Comparison of ENCODE assay signal across 11 cellular contexts in the genomic region with DNA sequence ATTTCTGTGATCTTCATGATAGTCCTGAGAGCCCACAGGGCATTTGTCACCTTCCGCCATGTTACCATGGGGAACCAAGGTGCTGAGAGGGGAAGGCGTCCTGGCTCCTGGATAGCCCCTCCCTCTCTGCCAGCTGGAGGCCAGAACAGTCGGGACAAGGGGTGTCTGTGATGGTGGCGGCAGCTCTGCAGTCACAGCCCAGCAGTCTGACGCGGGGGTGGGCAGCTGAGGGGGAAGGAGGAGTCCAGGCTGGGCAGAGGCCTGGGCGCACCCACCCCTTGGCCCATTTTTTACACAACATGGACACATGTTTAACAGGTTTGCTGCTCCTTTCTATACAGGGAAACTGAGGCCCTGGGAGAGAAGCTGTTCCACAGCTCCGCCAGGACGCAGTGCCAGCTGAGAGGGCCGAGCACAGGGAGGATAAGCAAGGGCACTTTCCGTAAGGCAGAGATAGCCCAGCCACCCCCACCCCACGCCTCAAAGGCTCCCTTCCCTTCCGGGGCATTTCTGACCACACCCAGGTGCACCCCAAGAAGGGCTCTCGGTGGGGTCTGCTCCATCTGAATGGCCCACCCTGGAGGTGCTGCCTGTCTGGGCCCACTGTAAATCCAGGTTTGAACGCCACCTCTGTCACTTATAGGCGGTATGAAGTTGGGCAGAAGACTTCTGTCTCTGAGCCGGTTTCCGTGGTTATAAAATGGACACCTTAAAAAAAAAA. TPM values are rescaled to one million over a fixed set of nuclear protein-coding genes. Genes with fewer than 3 reads are reported as not detected.
DNase-seq lines count a peak whose midpoint lies in the region; ATAC-seq, FAIRE-seq and TF ChIP-seq lines count a peak whose summit lies in the region.
"Had no signal": no experiment of that assay in that cellular context is flagged by ENCODE, and none has a peak within 500 bp of the region (broad histone marks: within the 10 kb centered on the region; RNA-seq: fewer than 3 reads in every experiment).

No MANE protein-coding gene starts in this region.

- no peaks in the 10 kb centered on the region for H3K27me3 Mint-ChIP-seq in activated naive CD4-positive, alpha-beta T cell treated with anti-CD3 and anti-CD28 coated beads for 36 hours (ENCODE audit: low read depth)

- H3K36me3 Mint-ChIP-seq in activated naive CD4-positive, alpha-beta T cell treated with anti-CD3 and anti-CD28 coated beads for 36 hours (ENCODE audit: low read depth) = peaks cover 9% of the 10 kb centered on the region

- intact Hi-C loops in activated naive CD4-positive, alpha-beta T cell treated with anti-CD3 and anti-CD28 coated beads for 36 hours (cut with micrococcal nuclease) = no loop called here
- intact Hi-C loops in K562 (cut with micrococcal nuclease) (no loop called here), tibial artery (cut with DNase I; ENCODE audit: low total_unique reads) (no loop called here)

- WGBS in K562 (ENCODE audit: insufficient coverage, low coverage, missing lambda C conversion rate) = 85% methylated on average over 5 of the region's 18 CpGs

- CTCF ChIA-PET in activated naive CD4-positive, alpha-beta T cell treated with anti-CD3 and anti-CD28 coated beads for 36 hours (lab: Charles Lee) = interaction anchor here (1.3 kb wide), 1 partner anchor 28 kb away, joined by 3 read pairs; no protein-coding TSS in a partner anchor
- CTCF ChIA-PET in K562 (lab: Yijun Ruan, JAX; ENCODE audit: low intra/inter-chr PET ratio) = no interaction called here

- no peak for TF ChIP-seq EP300 in K562 (IDR thresholded peaks at IDR 0.05; ENCODE audit: low read length)

- no peak for DNase-seq in activated naive CD4-positive, alpha-beta T cell treated with anti-CD3 and anti-CD28 coated beads for 36 hours
- no peak for DNase-seq in activated naive CD4-positive, alpha-beta T cell (lab: John Stamatoyannopoulos, UW)
- DNase-seq in K562 (ENCODE audit: extremely low read depth in 1 of 4, low spot score in 3 of 4) (no peak), medulla oblongata (ENCODE audit: extremely low spot score) (peak; percentile 38), tibial artery (no peak), RPMI8226 (no peak)
- DNase-seq: activated CD4-positive, CD25-positive, alpha-beta regulatory T cell treated with anti-CD3 and anti-CD28 coated beads, Interleukin-2, amount 50 U/mL, for 72 hours; NCI-H2081; trophoblast cell had no signal

- ATAC-seq in K562 (no peak), HG03342 (IDR thresholded peaks at IDR 0.05; ENCODE audit: unreplicated experiment) (no peak), GM21737 (IDR thresholded peaks at IDR 0.05; ENCODE audit: unreplicated experiment) (no peak)

- TF ChIP-seq CTCF in K562 (IDR thresholded peaks at IDR 0.05 in 2 of 3, conservative IDR thresholded peaks at IDR 0.05 in 1 of 3; ENCODE audit: insufficient read depth in 2 of 3, low read depth in 1 of 3, low read length in 3 of 3) = no peak
- no peak for TF ChIP-seq CTCF in tibial artery (IDR thresholded peaks at IDR 0.05)

- no peak overlapping the region for H3K4me3 Mint-ChIP-seq in activated naive CD4-positive, alpha-beta T cell treated with anti-CD3 and anti-CD28 coated beads for 36 hours

- H2AFZ ChIP-seq in K562 (ENCODE audit: low read depth, low read length) = no peak overlapping the region

- H3K9me3 Mint-ChIP-seq in activated naive CD4-positive, alpha-beta T cell treated with anti-CD3 and anti-CD28 coated beads for 36 hours = no peaks in the 10 kb centered on the region

- no peaks in the 10 kb centered on the region for H3K9me1 ChIP-seq in K562 (ENCODE audit: control insufficient read depth, insufficient read depth, low read length)

- FAIRE-seq in K562 (lab: Jason Lieb, UNC) = no peak

- BruUV-seq in K562 (replicated peaks; lab: Mats Ljungman, UMichigan) = no TSS peak

- H3K4me3 ChIP-seq in K562 = no peak overlapping the region
- no peak overlapping the region for H3K4me3 ChIP-seq in tibial artery

- in situ Hi-C loops in K562 (cut with MboI) = no loop called here

- no peak for TF ChIP-seq POLR2A in K562 (conservative IDR thresholded peaks at IDR 0.05)

- POLR2A ChIA-PET in K562 (lab: Yijun Ruan, JAX) = interaction anchor here (0.6 kb wide), 1 partner anchor 37 kb away, joined by 3 read pairs; no protein-coding TSS in a partner anchor

- peak overlapping the region in 1 of 2 experiments; percentile 3; a peak in 1 of 4 replicates for H3K9ac ChIP-seq in K562 (ENCODE audit: insufficient read depth in 1 of 2, low read depth in 2 of 2, low read length in 2 of 2)

- H3K27ac ChIP-seq in K562 (ENCODE audit: extremely low read depth, low read depth, low read length) = no peak overlapping the region
- H3K27ac ChIP-seq in tibial artery = peak overlapping the region; percentile 33 to 56

- no peaks in the 10 kb centered on the region for H3K79me2 ChIP-seq in K562 (ENCODE audit: control insufficient read depth, insufficient read depth, low read length)

- no peaks in the 10 kb centered on the region; the same call in 1 of the 2 replicates for H4K20me1 ChIP-seq in K562 (replicated peaks; ENCODE audit: control insufficient read depth, insufficient read depth, low read length)

- H3K27ac Mint-ChIP-seq in activated naive CD4-positive, alpha-beta T cell treated with anti-CD3 and anti-CD28 coated beads for 36 hours = peak overlapping the region; percentile 90

- H3K9me3 ChIP-seq in K562 (replicated peaks; ENCODE audit: control insufficient read depth, insufficient read depth, low read depth, low read length) (no peaks in the 10 kb centered on the region), tibial artery (no peaks in the 10 kb centered on the region)

- no peak overlapping the region for H3K4me2 ChIP-seq in K562 (ENCODE audit: insufficient read depth, low read length)

- no peaks in the 10 kb centered on the region for H3K27me3 ChIP-seq in K562 (ENCODE audit: control insufficient read depth in 2 of 2, insufficient read depth in 2 of 2, low read length in 2 of 2)
- H3K27me3 ChIP-seq in tibial artery = no peaks in the 10 kb centered on the region

- H3K4me1 ChIP-seq in K562 (replicated peaks in 1 of 2; ENCODE audit: control insufficient read depth in 2 of 2, insufficient read depth in 2 of 2, low read length in 2 of 2) (peaks cover 0 to 25% of the 10 kb centered on the region in 2 experiments; a peak in 1 of 5 replicates), tibial artery (peaks cover 0 to 70% (median 50%) of the 10 kb centered on the region in 4 donors)

- H3K36me3 ChIP-seq in K562 (ENCODE audit: control insufficient read depth, insufficient read depth, low read length) (peaks cover 29% of the 10 kb centered on the region; the same call in 2 of the 3 replicates), tibial artery (peaks cover 29 to 72% (median 48%) of the 10 kb centered on the region in 3 donors)

- no peak for TF ChIP-seq RAD21 in K562 (CRISPR knock-in tag; conservative IDR thresholded peaks at IDR 0.05 in 1 of 2, IDR thresholded peaks at IDR 0.05 in 1 of 2)

- peaks cover 85% of the 10 kb centered on the region for H3K4me1 Mint-ChIP-seq in activated naive CD4-positive, alpha-beta T cell treated with anti-CD3 and anti-CD28 coated beads for 36 hours (ENCODE audit: low read depth)

RNA-seq across cellular contexts. Expression of gene LRRC8A, which starts 17.1 kb away (rescaled TPM):
- total RNA-seq in activated naive CD4-positive, alpha-beta T cell treated with anti-CD3 and anti-CD28 coated beads for 36 hours = 10 to 100 TPM; 13.1 to 13.2 TPM
- total RNA-seq in K562 (2011; cell fraction: chromatin; rRNA removed; ENCODE audit: low replicate concordance) = 23.0 and 71.8 TPM in 2 replicates
- 46.7 and 55.7 TPM in 2 replicates for total RNA-seq in K562 (2011; cell fraction: nucleolus; rRNA removed)
- total RNA-seq in K562 (2011; cell fraction: nucleoplasm; rRNA removed) = 50.5 and 51.6 TPM in 2 replicates
- total RNA-seq in K562 (2014; rRNA removed) = 15.3 and 17.2 TPM in 2 replicates
- 5.5 and 6.4 TPM in 2 replicates for total RNA-seq in K562 (2014; rRNA removed; fragmentation: Illumina TruSeq; extraction: Trizol)
- total RNA-seq in K562 (2015; rRNA removed; fragmentation: Illumina TruSeq; extraction: Trizol) = 8.4 TPM in 2 replicates
- 23.5 and 24.7 TPM in 2 replicates for total RNA-seq in K562 (2021)
- polyA plus RNA-seq in K562 (2011; rRNA removed) = 8.9 and 11.5 TPM in 2 replicates
- 12.9 and 17.9 TPM in 2 replicates for polyA plus RNA-seq in K562 (2011; cell fraction: cytosol; rRNA removed)
- polyA plus RNA-seq in K562 (2011; cell fraction: nucleus; rRNA removed) = 10.0 and 13.2 TPM in 2 replicates
- 14.0 and 15.6 TPM in 2 replicates for polyA plus RNA-seq in K562 (2012)
- polyA plus RNA-seq in K562 (2014; fragmentation: Illumina TruSeq; extraction: Trizol) = 14.0 and 19.8 TPM in 2 replicates
- polyA plus RNA-seq in K562 (2014; fragmentation: Nextera tagmentation; extraction: Ambion mirVana) = 1 to 10 TPM; 2.9 to 3.5 TPM
- 13.4 and 15.4 TPM in 2 replicates for polyA plus RNA-seq in K562 (2014; rRNA removed)
- 13.2 and 19.4 TPM in 2 replicates for polyA minus RNA-seq in K562 (2011; rRNA and poly(A)+ RNA removed)
- 13.9 and 15.2 TPM in 2 replicates for polyA minus RNA-seq in K562 (2011; cell fraction: cytosol; rRNA and poly(A)+ RNA removed)
- polyA minus RNA-seq in K562 (2011; cell fraction: nucleus; rRNA and poly(A)+ RNA removed) = 7.0 and 8.6 TPM in 2 replicates

RNA-seq across cellular contexts. Expression of gene KYAT1, which starts 17.3 kb away (rescaled TPM):
- total RNA-seq in activated naive CD4-positive, alpha-beta T cell treated with anti-CD3 and anti-CD28 coated beads for 36 hours = 10 to 100 TPM; 29.6 to 33.6 TPM
- total RNA-seq in K562 (2011; cell fraction: chromatin; rRNA removed; ENCODE audit: low replicate concordance) = 34.0 and 59.4 TPM in 2 replicates
- total RNA-seq in K562 (2011; cell fraction: nucleolus; rRNA removed) = 26.8 and 33.7 TPM in 2 replicates
- 23.8 and 32.1 TPM in 2 replicates for total RNA-seq in K562 (2011; cell fraction: nucleoplasm; rRNA removed)
- total RNA-seq in K562 (2014; rRNA removed) (11.1 and 16.0 TPM in 2 replicates), K562 (2014; rRNA removed; fragmentation: Illumina TruSeq; extraction: Trizol) (6.5 and 8.8 TPM in 2 replicates), K562 (2015; rRNA removed; fragmentation: Illumina TruSeq; extraction: Trizol) (8.5 and 9.2 TPM in 2 replicates), K562 (2021) (11.7 and 14.7 TPM in 2 replicates)
- polyA plus RNA-seq in K562 (2011; rRNA removed) (16.1 and 20.2 TPM in 2 replicates), K562 (2014; fragmentation: Illumina TruSeq; extraction: Trizol) (13.4 and 14.8 TPM in 2 replicates), K562 (2014; fragmentation: Nextera tagmentation; extraction: Ambion mirVana) (10 to 100 TPM in 1 of 2 experiments, 1 to 10 TPM in 1; 6.4 to 11.0 TPM), K562 (2014; rRNA removed) (16.8 and 21.8 TPM in 2 replicates)
- polyA plus RNA-seq in K562 (2011; cell fraction: cytosol; rRNA removed) = 21.7 and 22.5 TPM in 2 replicates
- polyA plus RNA-seq in K562 (2011; cell fraction: nucleus; rRNA removed) = 41.4 and 54.7 TPM in 2 replicates
- 9.8 and 19.5 TPM in 2 replicates for polyA plus RNA-seq in K562 (2012)
- 6.0 and 7.0 TPM in 2 replicates for polyA minus RNA-seq in K562 (2011; rRNA and poly(A)+ RNA removed)
- 5.9 and 6.1 TPM in 2 replicates for polyA minus RNA-seq in K562 (2011; cell fraction: cytosol; rRNA and poly(A)+ RNA removed)
- 6.3 and 7.3 TPM in 2 replicates for polyA minus RNA-seq in K562 (2011; cell fraction: nucleus; rRNA and poly(A)+ RNA removed)

RNA-seq across cellular contexts. Expression of gene PHYHD1, which starts 21.8 kb away (rescaled TPM):
- total RNA-seq in activated naive CD4-positive, alpha-beta T cell treated with anti-CD3 and anti-CD28 coated beads for 36 hours = under 1 TPM; 0.44 to 0.50 TPM
- total RNA-seq in K562 (2011; cell fraction: chromatin; rRNA removed; ENCODE audit: low replicate concordance) = 1.0 and 4.9 TPM in 2 replicates
- total RNA-seq in K562 (2011; cell fraction: nucleolus; rRNA removed) = 1.0 and 1.3 TPM in 2 replicates
- total RNA-seq in K562 (2011; cell fraction: nucleoplasm; rRNA removed) = 1.4 and 1.8 TPM in 2 replicates
- total RNA-seq in K562 (2014; rRNA removed) (0.49 and 1.3 TPM in 2 replicates), K562 (2014; rRNA removed; fragmentation: Illumina TruSeq; extraction: Trizol) (0.45 and 0.69 TPM in 2 replicates), K562 (2015; rRNA removed; fragmentation: Illumina TruSeq; extraction: Trizol) (0.36 and 0.79 TPM in 2 replicates), K562 (2021) (0.58 and 0.66 TPM in 2 replicates)
- polyA plus RNA-seq in K562 (2011; rRNA removed) (1.2 and 2.1 TPM in 2 replicates), K562 (2014; fragmentation: Illumina TruSeq; extraction: Trizol) (0.80 and 1.0 TPM in 2 replicates), K562 (2014; fragmentation: Nextera tagmentation; extraction: Ambion mirVana) (1 to 10 TPM in 1 of 2 experiments, under 1 TPM in 1; 0.80 to 1.0 TPM), K562 (2014; rRNA removed) (0.32 and 0.91 TPM in 2 replicates)
- 2.2 and 2.5 TPM in 2 replicates for polyA plus RNA-seq in K562 (2011; cell fraction: cytosol; rRNA removed)
- polyA plus RNA-seq in K562 (2011; cell fraction: nucleus; rRNA removed) = 3.7 and 4.1 TPM in 2 replicates
- 0.87 and 1.2 TPM in 2 replicates for polyA plus RNA-seq in K562 (2012)
- 0.48 and 2.0 TPM in 2 replicates for polyA minus RNA-seq in K562 (2011; rRNA and poly(A)+ RNA removed)
- not detected in 2 replicates for polyA minus RNA-seq in K562 (2011; cell fraction: cytosol; rRNA and poly(A)+ RNA removed)
- 0.54 and 1.1 TPM in 2 replicates for polyA minus RNA-seq in K562 (2011; cell fraction: nucleus; rRNA and poly(A)+ RNA removed)

RNA-seq across cellular contexts. Expression of gene DOLK, which starts 48.4 kb away (rescaled TPM):
- 1 to 10 TPM; 2.5 to 2.7 TPM for total RNA-seq in activated naive CD4-positive, alpha-beta T cell treated with anti-CD3 and anti-CD28 coated beads for 36 hours
- 13.9 and 44.2 TPM in 2 replicates for total RNA-seq in K562 (2011; cell fraction: chromatin; rRNA removed; ENCODE audit: low replicate concordance)
- total RNA-seq in K562 (2011; cell fraction: nucleolus; rRNA removed) = 48.2 and 55.4 TPM in 2 replicates
- 27.6 and 38.4 TPM in 2 replicates for total RNA-seq in K562 (2011; cell fraction: nucleoplasm; rRNA removed)
- total RNA-seq in K562 (2014; rRNA removed) = 11.7 and 18.4 TPM in 2 replicates
- total RNA-seq in K562 (2014; rRNA removed; fragmentation: Illumina TruSeq; extraction: Trizol) = 7.5 and 8.4 TPM in 2 replicates
- total RNA-seq in K562 (2015; rRNA removed; fragmentation: Illumina TruSeq; extraction: Trizol) = 13.7 and 14.0 TPM in 2 replicates
- total RNA-seq in K562 (2021) = 14.2 and 14.7 TPM in 2 replicates
- 10.8 and 13.0 TPM in 2 replicates for polyA plus RNA-seq in K562 (2011; rRNA removed)
- 15.7 and 32.2 TPM in 2 replicates for polyA plus RNA-seq in K562 (2011; cell fraction: cytosol; rRNA removed)
- polyA plus RNA-seq in K562 (2011; cell fraction: nucleus; rRNA removed) = 9.0 and 11.9 TPM in 2 replicates
- polyA plus RNA-seq in K562 (2012) = 9.5 and 16.7 TPM in 2 replicates
- 14.0 and 15.0 TPM in 2 replicates for polyA plus RNA-seq in K562 (2014; fragmentation: Illumina TruSeq; extraction: Trizol)
- 1 to 10 TPM; 2.6 to 3.7 TPM for polyA plus RNA-seq in K562 (2014; fragmentation: Nextera tagmentation; extraction: Ambion mirVana)
- polyA plus RNA-seq in K562 (2014; rRNA removed) = 10.6 and 11.1 TPM in 2 replicates
- polyA minus RNA-seq in K562 (2011; rRNA and poly(A)+ RNA removed) = 16.4 and 25.9 TPM in 2 replicates
- 6.7 and 11.4 TPM in 2 replicates for polyA minus RNA-seq in K562 (2011; cell fraction: cytosol; rRNA and poly(A)+ RNA removed)
- 16.6 and 23.7 TPM in 2 replicates for polyA minus RNA-seq in K562 (2011; cell fraction: nucleus; rRNA and poly(A)+ RNA removed)

RNA-seq across cellular contexts. Expression of gene NUP188, which starts 48.5 kb away (rescaled TPM):
- 100 to 1,000 TPM; 101 to 112 TPM for total RNA-seq in activated naive CD4-positive, alpha-beta T cell treated with anti-CD3 and anti-CD28 coated beads for 36 hours
- total RNA-seq in K562 (2011; cell fraction: chromatin; rRNA removed; ENCODE audit: low replicate concordance) = 545 and 736 TPM in 2 replicates
- 287 and 308 TPM in 2 replicates for total RNA-seq in K562 (2011; cell fraction: nucleolus; rRNA removed)
- total RNA-seq in K562 (2011; cell fraction: nucleoplasm; rRNA removed) = 273 and 303 TPM in 2 replicates
- total RNA-seq in K562 (2014; rRNA removed) (64.3 and 92.3 TPM in 2 replicates), K562 (2014; rRNA removed; fragmentation: Illumina TruSeq; extraction: Trizol) (66.6 and 84.5 TPM in 2 replicates), K562 (2015; rRNA removed; fragmentation: Illumina TruSeq; extraction: Trizol) (69.9 and 70.6 TPM in 2 replicates), K562 (2021) (123 and 135 TPM in 2 replicates)
- polyA plus RNA-seq in K562 (2011; rRNA removed) (71.2 and 106 TPM in 2 replicates), K562 (2014; fragmentation: Illumina TruSeq; extraction: Trizol) (107 and 110 TPM in 2 replicates), K562 (2014; fragmentation: Nextera tagmentation; extraction: Ambion mirVana) (10 to 100 TPM; 11.7 to 17.9 TPM), K562 (2014; rRNA removed) (64.7 and 70.6 TPM in 2 replicates)
- polyA plus RNA-seq in K562 (2011; cell fraction: cytosol; rRNA removed) = 109 and 123 TPM in 2 replicates
- polyA plus RNA-seq in K562 (2011; cell fraction: nucleus; rRNA removed) = 185 and 200 TPM in 2 replicates
- 61.5 and 77.1 TPM in 2 replicates for polyA plus RNA-seq in K562 (2012)
- polyA minus RNA-seq in K562 (2011; rRNA and poly(A)+ RNA removed) = 241 and 300 TPM in 2 replicates
- polyA minus RNA-seq in K562 (2011; cell fraction: cytosol; rRNA and poly(A)+ RNA removed) = 193 and 215 TPM in 2 replicates
- polyA minus RNA-seq in K562 (2011; cell fraction: nucleus; rRNA and poly(A)+ RNA removed) = 102 and 146 TPM in 2 replicates
